In the genomic region with DNA sequence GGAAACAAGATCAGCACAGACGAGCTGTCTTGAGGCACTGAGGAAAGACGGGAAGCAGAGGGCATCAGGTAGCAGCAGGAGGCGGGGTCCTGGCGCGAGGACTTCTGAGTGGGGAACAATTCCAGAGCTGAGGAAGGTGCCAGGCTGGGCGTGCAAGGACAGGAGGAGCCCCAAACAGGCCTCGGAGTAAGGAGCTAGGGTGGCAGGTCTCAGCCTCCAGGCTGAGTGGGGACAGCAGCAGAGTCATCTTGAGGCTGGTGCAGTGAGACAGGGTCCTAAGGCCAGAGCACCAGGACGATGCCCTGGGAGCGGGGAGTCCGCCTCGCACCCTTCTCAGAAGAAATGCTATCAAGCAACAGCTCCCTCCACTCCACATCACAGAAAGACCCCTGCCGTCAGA, we compare ENCODE assay signal across 20 cellular contexts.
DNase-seq lines count a peak whose midpoint lies in the region; ATAC-seq and TF ChIP-seq lines count a peak whose summit lies in the region.
"Had no signal": no experiment of that assay in that cellular context is flagged by ENCODE, and none has a peak within 500 bp of the region (broad histone marks: within the 10 kb centered on the region; RNA-seq: fewer than 3 reads in every experiment).

No MANE protein-coding gene starts in this region.

- H2AFZ ChIP-seq in H9 (ENCODE audit: low read length) = no peak overlapping the region
- H2AFZ ChIP-seq: GM23248 had no signal

- CTCF ChIA-PET in activated CD8-positive, alpha-beta memory T cell treated with anti-CD3 and anti-CD28 coated beads, Interleukin-2, amount 10 ng/mL, durations not matched to agents 7 days and 5 days (lab: Charles Lee) = no interaction called here

- H3K9me3 ChIP-seq in H9 (ENCODE audit: control insufficient read depth, low read depth, low read length) = no peaks in the 10 kb centered on the region
- no peaks in the 10 kb centered on the region for H3K9me3 ChIP-seq in prostate gland
- no peaks in the 10 kb centered on the region for H3K9me3 ChIP-seq in SJCRH30 (replicated peaks)
- H3K9me3 ChIP-seq: Caco-2 had no signal

- H4K91ac ChIP-seq in H9 (ENCODE audit: insufficient read length, low read depth, low read length) = no peak overlapping the region

- H3K27me3 Mint-ChIP-seq in activated CD8-positive, alpha-beta memory T cell treated with anti-CD3 and anti-CD28 coated beads, Interleukin-2, amount 10 ng/mL, durations not matched to agents 7 days and 5 days = peaks cover 22% of the 10 kb centered on the region
- peaks cover 2% of the 10 kb centered on the region for H3K27me3 Mint-ChIP-seq in H9 (ENCODE audit: low read depth)
- H3K27me3 Mint-ChIP-seq: B cell had no signal

- intact Hi-C loops in prostate gland (cut with DNase I) = no loop called here

- H3K23me2 ChIP-seq in H9 (ENCODE audit: insufficient read length, low read depth, low read length, poor library complexity, severe bottlenecking) = no peaks in the 10 kb centered on the region

- no peak overlapping the region for H2BK12ac ChIP-seq in H9 (ENCODE audit: insufficient read length, low read depth, low read length)

- H3K4me3 ChIP-seq in prostate gland (no peak overlapping the region), SJCRH30 (no peak overlapping the region)
- H3K4me3 ChIP-seq: BLaER1, GM23248 had no signal

- no peaks in the 10 kb centered on the region for H3K36me3 Mint-ChIP-seq in activated CD8-positive, alpha-beta memory T cell treated with anti-CD3 and anti-CD28 coated beads, Interleukin-2, amount 10 ng/mL, durations not matched to agents 7 days and 5 days
- peaks cover 0 to 2% (median 0%) of the 10 kb centered on the region in 3 experiments; a peak in 1 of 7 replicates for H3K36me3 Mint-ChIP-seq in H9 (ENCODE audit: insufficient read depth in 1 of 3, low read depth in 3 of 3)
- H3K36me3 Mint-ChIP-seq: CD4-positive, CD25-positive, alpha-beta regulatory T cell; CD8-positive, alpha-beta T cell had no signal

- H2BK5ac ChIP-seq in H9 (ENCODE audit: insufficient read length, low read length) = no peak overlapping the region

- no peaks in the 10 kb centered on the region for H3K36me3 ChIP-seq in prostate gland
- no peaks in the 10 kb centered on the region for H3K36me3 ChIP-seq in SJCRH30
- H3K36me3 ChIP-seq: BLaER1 had no signal

- DNase-seq in activated CD8-positive, alpha-beta memory T cell treated with anti-CD3 and anti-CD28 coated beads for 24 hours = peak; percentile 28
- DNase-seq in activated CD8-positive, alpha-beta memory T cell treated with anti-CD3 and anti-CD28 coated beads, Interleukin-2, amount 10 ng/mL, durations not matched to agents 7 days and 5 days = no peak
- DNase-seq in H9 (peak; percentile 19), islet precursor cell (peak; percentile 41), prostate gland (ENCODE audit: low spot score) (peak; percentile 48), SJCRH30 (no peak), pons (ENCODE audit: low spot score) (no peak), GM13977 (ENCODE audit: low spot score) (no peak)
- DNase-seq: Caco-2; CD4-positive, CD25-positive, alpha-beta regulatory T cell; CD8-positive, alpha-beta T cell; DMS153; DND-41; GM23248; H7 had no signal

- H3K18ac ChIP-seq in H9 (ENCODE audit: insufficient read length, low read depth, low read length) = no peak overlapping the region

- H3K27ac ChIP-seq in H9 (ENCODE audit: insufficient read length, low read depth, low read length) = no peak overlapping the region
- no peak overlapping the region for H3K27ac ChIP-seq in prostate gland
- H3K27ac ChIP-seq in SJCRH30 = no peak overlapping the region
- H3K27ac ChIP-seq: 22Rv1, BLaER1, C4-2B, GM23248 had no signal

- H2BK20ac ChIP-seq in H9 (ENCODE audit: low read depth, low read length, poor library complexity, severe bottlenecking) = no peak overlapping the region

- H3K56ac ChIP-seq in H9 (ENCODE audit: insufficient read length, low read depth, low read length) = no peak overlapping the region

- H4K20me1 ChIP-seq in H9 (ENCODE audit: control insufficient read depth, insufficient read depth, insufficient read length) = no peaks in the 10 kb centered on the region
- H4K20me1 ChIP-seq: BLaER1 had no signal

- no peak overlapping the region for H2BK120ac ChIP-seq in H9 (ENCODE audit: low read depth, low read length, poor library complexity, severe bottlenecking)

- no peaks in the 10 kb centered on the region for H3K79me1 ChIP-seq in H9 (ENCODE audit: insufficient read depth, low read depth, low read length, poor library complexity, severe bottlenecking)

- H3K4ac ChIP-seq in H9 (ENCODE audit: low read depth, low read length) = no peak overlapping the region

- H3K23ac ChIP-seq in H9 (ENCODE audit: insufficient read length, low read depth, low read length) = no peak overlapping the region

- H4K5ac ChIP-seq in H9 (ENCODE audit: insufficient read length, low read depth, low read length) = no peak overlapping the region

- no peak overlapping the region for H3K9ac ChIP-seq in H9 (ENCODE audit: extremely low read depth, insufficient read length, low read length)
- H3K9ac ChIP-seq: BLaER1, GM23248 had no signal

- no peak overlapping the region for H3K14ac ChIP-seq in H9 (ENCODE audit: insufficient read depth, low read length)

- no peak overlapping the region for H2AK5ac ChIP-seq in H9 (ENCODE audit: insufficient read length, low read length)

- no peak overlapping the region for H3K4me2 ChIP-seq in H9 (ENCODE audit: insufficient read depth, insufficient read length, low read length)
- H3K4me2 ChIP-seq: BLaER1 had no signal

- TF ChIP-seq CTCF in H9 (conservative IDR thresholded peaks at IDR 0.05) (no peak), prostate gland (IDR thresholded peaks at IDR 0.05) (no peak), GM13977 (IDR thresholded peaks at IDR 0.05; ENCODE audit: extremely low read depth, insufficient read depth, missing control alignments) (no peak)

- no peaks in the 10 kb centered on the region for H3K4me1 ChIP-seq in H9 (ENCODE audit: insufficient read depth, low read length)
- no peaks in the 10 kb centered on the region for H3K4me1 ChIP-seq in prostate gland (replicated peaks)
- H3K4me1 ChIP-seq in SJCRH30 = no peaks in the 10 kb centered on the region
- H3K4me1 ChIP-seq: Caco-2 had no signal

- TF ChIP-seq POLR2A in prostate gland (IDR thresholded peaks at IDR 0.05) = no peak

- no peak overlapping the region for H3T11ph ChIP-seq in H9 (ENCODE audit: low read length)

- no peaks in the 10 kb centered on the region for H3K9me3 Mint-ChIP-seq in activated CD8-positive, alpha-beta memory T cell treated with anti-CD3 and anti-CD28 coated beads, Interleukin-2, amount 10 ng/mL, durations not matched to agents 7 days and 5 days (ENCODE audit: low read depth)
- H3K9me3 Mint-ChIP-seq in H9 = peaks cover 1 to 3% of the 10 kb centered on the region in 2 experiments; a peak in 3 of 5 replicates
- H3K9me3 Mint-ChIP-seq: CD8-positive, alpha-beta T cell had no signal

- H3K27me3 ChIP-seq in H9 (ENCODE audit: insufficient read depth, low read length) (no peaks in the 10 kb centered on the region), prostate gland (replicated peaks; ENCODE audit: insufficient read depth) (no peaks in the 10 kb centered on the region), SJCRH30 (peaks cover 14% of the 10 kb centered on the region)
- H3K27me3 ChIP-seq: BLaER1 had no signal

- no CpG with 5 or more reads among the region's 12 CpGs for WGBS in H9 (ENCODE audit: extremely low coverage, insufficient read length, low lambda C conversion rate)
- 57% methylated on average over 12 of the region's 12 CpGs for WGBS in prostate gland

- no peaks in the 10 kb centered on the region for H3K79me2 ChIP-seq in H9 (ENCODE audit: insufficient read depth, low read length)

- ATAC-seq in activated CD8-positive, alpha-beta memory T cell treated with anti-CD3 and anti-CD28 coated beads, Interleukin-2, amount 10 ng/mL, durations not matched to agents 7 days and 5 days = no peak
- ATAC-seq: CD8-positive, alpha-beta T cell; HCT116 had no signal

- no peak overlapping the region for H3K4me3 Mint-ChIP-seq in activated CD8-positive, alpha-beta memory T cell treated with anti-CD3 and anti-CD28 coated beads, Interleukin-2, amount 10 ng/mL, durations not matched to agents 7 days and 5 days
- no peak overlapping the region; a peak in 1 of 5 replicates for H3K4me3 Mint-ChIP-seq in H9
- H3K4me3 Mint-ChIP-seq: B cell; CD4-positive, CD25-positive, alpha-beta regulatory T cell; CD8-positive, alpha-beta T cell had no signal

- in situ Hi-C loops in GM13977 (cut with MboI; ENCODE audit: low pct_unique_long_range_greater_than_20kb, low sequenced_read_pairs, unreplicated experiment) = no loop called here

- no peak overlapping the region for H3K27ac Mint-ChIP-seq in activated CD8-positive, alpha-beta memory T cell treated with anti-CD3 and anti-CD28 coated beads, Interleukin-2, amount 10 ng/mL, durations not matched to agents 7 days and 5 days
- H3K27ac Mint-ChIP-seq in H9 = peak overlapping the region in 1 of 3 experiments; percentile 11; a peak in 1 of 7 replicates
- H3K27ac Mint-ChIP-seq: CD4-positive, CD25-positive, alpha-beta regulatory T cell; CD8-positive, alpha-beta T cell had no signal

- H4K8ac ChIP-seq in H9 (replicated peaks; ENCODE audit: insufficient read length, low read depth, low read length) = no peak overlapping the region

- H3K4me1 Mint-ChIP-seq in activated CD8-positive, alpha-beta memory T cell treated with anti-CD3 and anti-CD28 coated beads, Interleukin-2, amount 10 ng/mL, durations not matched to agents 7 days and 5 days = peaks cover 2% of the 10 kb centered on the region
- H3K4me1 Mint-ChIP-seq in H9 = peaks cover 26 to 34% of the 10 kb centered on the region in 2 experiments
- H3K4me1 Mint-ChIP-seq: CD4-positive, CD25-positive, alpha-beta regulatory T cell had no signal

- H2BK15ac ChIP-seq in H9 (ENCODE audit: low read depth, low read length) = no peak overlapping the region

Comparison
In these comparisons a context has a peak if more than half of its experiments do, and no peak if none do; other contexts are left out.
1. DNase-seq: peak in activated CD8-positive, alpha-beta memory T cell treated with anti-CD3 and anti-CD28 coated beads for 24 hours (single experiment), H9 (single experiment), islet precursor cell (single experiment) and prostate gland (single experiment); none in activated CD8-positive, alpha-beta memory T cell treated with anti-CD3 and anti-CD28 coated beads, Interleukin-2, amount 10 ng/mL, durations not matched to agents 7 days and 5 days (single experiment), SJCRH30 (0 of 2), pons (single experiment) and GM13977 (single experiment).